8 cellular contexts compared by ENCODE assay signal in the genomic region with DNA sequence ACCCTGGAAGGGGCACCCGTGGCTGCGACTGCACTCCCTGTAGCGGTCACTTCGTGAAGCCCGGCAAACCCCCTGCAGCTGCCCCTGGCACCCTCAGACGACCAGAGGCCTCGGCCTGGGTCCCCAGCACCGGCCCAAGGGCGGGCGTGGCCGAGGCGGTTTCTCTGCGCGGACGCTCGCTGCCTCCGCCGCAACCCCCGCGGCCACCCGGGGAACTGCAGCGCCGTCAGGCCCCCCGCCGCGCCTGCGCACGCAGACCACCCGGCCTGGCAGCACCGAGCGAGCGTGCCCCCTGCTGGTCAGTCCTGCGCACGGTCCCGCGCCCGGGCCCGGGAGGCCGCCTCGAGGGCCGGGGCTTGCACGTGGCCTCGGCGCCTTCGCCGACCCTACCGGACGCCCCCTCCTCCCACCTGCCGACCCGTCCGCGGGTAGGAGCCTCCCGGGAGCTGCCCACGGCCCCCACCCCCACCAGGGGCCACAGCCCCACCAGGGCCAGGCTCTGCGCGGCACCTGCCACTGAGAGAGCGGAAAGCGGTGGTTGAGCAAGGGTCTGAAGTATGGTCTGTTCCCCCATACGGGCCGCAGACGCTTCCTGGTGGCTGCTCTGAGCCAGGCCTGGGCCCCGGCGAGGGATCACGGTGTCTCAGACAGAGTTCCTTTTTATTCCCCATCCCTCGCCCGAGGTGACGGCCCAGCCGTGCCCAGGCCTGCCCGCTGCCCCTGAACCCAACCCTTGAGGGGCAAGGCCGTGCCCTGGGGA. TPM values are rescaled to one million over a fixed set of nuclear protein-coding genes. Genes with fewer than 3 reads are reported as not detected.
DNase-seq lines count a peak whose midpoint lies in the region; ATAC-seq and TF ChIP-seq lines count a peak whose summit lies in the region.

No MANE protein-coding gene starts in this region.

- no peaks in the 10 kb centered on the region for H3K27me3 ChIP-seq in SU-DHL-6 (ENCODE audit: low read length)
- peaks cover 14% of the 10 kb centered on the region for H3K27me3 ChIP-seq in left ventricle myocardium inferior (ENCODE audit: low read depth)
- H3K27me3 ChIP-seq in prostate gland (replicated peaks; ENCODE audit: insufficient read depth), result no peaks in the 10 kb centered on the region
- H3K27me3 ChIP-seq in upper lobe of right lung, result peaks cover 1% of the 10 kb centered on the region

- H3K9ac ChIP-seq in SU-DHL-6 (ENCODE audit: low read length), result peak overlapping the region; percentile 51

- H3K36me3 ChIP-seq in SU-DHL-6 (ENCODE audit: low read length) (no peaks in the 10 kb centered on the region), left ventricle myocardium inferior (no peaks in the 10 kb centered on the region), prostate gland (no peaks in the 10 kb centered on the region), upper lobe of right lung (no peaks in the 10 kb centered on the region)

- H3K27me3 Mint-ChIP-seq in HFFc6 (ENCODE audit: insufficient read depth), result peaks cover 17% of the 10 kb centered on the region
- peaks cover 8% of the 10 kb centered on the region for H3K27me3 Mint-ChIP-seq in activated naive CD8-positive, alpha-beta T cell treated with anti-CD3 and anti-CD28 coated beads, Interleukin-2, amount 50 U/mL, for 24 hours

- H4K20me1 ChIP-seq in SU-DHL-6 (ENCODE audit: low read depth, low read length), result no peaks in the 10 kb centered on the region

- CTCF ChIA-PET in GM10248 (lab: Yijun Ruan, JAX), result interaction anchor here (0.6 to 2.8 kb wide), 18 partner anchors 9 to 157 kb away, joined by 3 to 20 read pairs (median 4); partner anchors contain the start of genes EME2, MRPS34, MSRB1 and NUBP2

- H3K9me3 ChIP-seq in SU-DHL-6 (ENCODE audit: insufficient read depth, low read length) (no peaks in the 10 kb centered on the region), left ventricle myocardium inferior (replicated peaks) (no peaks in the 10 kb centered on the region), prostate gland (no peaks in the 10 kb centered on the region), upper lobe of right lung (no peaks in the 10 kb centered on the region)

- H3K4me3 Mint-ChIP-seq in HFFc6, result no peak overlapping the region; the same call in 1 of the 2 replicates
- no peak overlapping the region for H3K4me3 Mint-ChIP-seq in activated naive CD8-positive, alpha-beta T cell treated with anti-CD3 and anti-CD28 coated beads, Interleukin-2, amount 50 U/mL, for 24 hours

- WGBS in prostate gland, result 12% methylated on average over 44 of the region's 70 CpGs

- H3K4me1 Mint-ChIP-seq in HFFc6 (ENCODE audit: low read depth), result 0 out of 2 replicates have a peak, but pooled peaks cover 5% of the 10 kb centered on the region
- H3K4me1 Mint-ChIP-seq in activated naive CD8-positive, alpha-beta T cell treated with anti-CD3 and anti-CD28 coated beads, Interleukin-2, amount 50 U/mL, for 24 hours, result peaks cover 5% of the 10 kb centered on the region

- peak; percentile 91 for ATAC-seq in activated naive CD8-positive, alpha-beta T cell treated with anti-CD3 and anti-CD28 coated beads, Interleukin-2, amount 50 U/mL, for 24 hours
- peak; percentile 99 for ATAC-seq in upper lobe of right lung

- TF ChIP-seq POLR2A in prostate gland (IDR thresholded peaks at IDR 0.05), result peak; percentile 47

- intact Hi-C loops in left ventricle myocardium inferior (cut with micrococcal nuclease) (loop anchor here (10.0 kb wide), 1 partner anchor 65 kb away; no protein-coding TSS in a partner anchor), prostate gland (cut with DNase I) (loop anchor here (5.0 kb wide), 1 partner anchor 67 kb away; no protein-coding TSS in a partner anchor), upper lobe of right lung (cut with DNase I) (loop anchor here (10.0 kb wide), 1 partner anchor 65 kb away; no protein-coding TSS in a partner anchor)

- POLR2A ChIA-PET in GM10248 (lab: Yijun Ruan, JAX), result no interaction called here

- H3K9me3 Mint-ChIP-seq in HFFc6, result no peaks in the 10 kb centered on the region
- H3K9me3 Mint-ChIP-seq in activated naive CD8-positive, alpha-beta T cell treated with anti-CD3 and anti-CD28 coated beads, Interleukin-2, amount 50 U/mL, for 24 hours, result no peaks in the 10 kb centered on the region

- H3K79me2 ChIP-seq in SU-DHL-6 (ENCODE audit: insufficient read depth, low read length), result no peaks in the 10 kb centered on the region

- TF ChIP-seq CTCF in GM10248 (IDR thresholded peaks at IDR 0.05; ENCODE audit: control extremely low read depth, extremely low read depth, low read depth, missing control alignments), result peak; percentile 96
- peak; percentile 100 for TF ChIP-seq CTCF in HFFc6 (IDR thresholded peaks at IDR 0.05)
- TF ChIP-seq CTCF in SU-DHL-6 (IDR thresholded peaks at IDR 0.05; ENCODE audit: insufficient read depth, low read length, poor library complexity, severe bottlenecking), result peak; percentile 66
- TF ChIP-seq CTCF in left ventricle myocardium inferior (IDR thresholded peaks at IDR 0.05; ENCODE audit: borderline replicate concordance), result peak; percentile 98
- TF ChIP-seq CTCF in prostate gland (IDR thresholded peaks at IDR 0.05), result peak; percentile 99 to 100 (median 100)
- peak; percentile 95 for TF ChIP-seq CTCF in upper lobe of right lung (IDR thresholded peaks at IDR 0.05)

- peak overlapping the region; percentile 70 for H3K4me2 ChIP-seq in SU-DHL-6 (ENCODE audit: low read depth, low read length, poor library complexity, severe bottlenecking)

- H2AFZ ChIP-seq in SU-DHL-6 (ENCODE audit: low read depth, low read length, severe bottlenecking), result peak overlapping the region; percentile 91

- no peaks in the 10 kb centered on the region for H3K9me2 ChIP-seq in SU-DHL-6 (replicated peaks; ENCODE audit: insufficient read depth, low read length)

- H3K4me1 ChIP-seq in left ventricle myocardium inferior, result peaks cover 13% of the 10 kb centered on the region
- no peaks in the 10 kb centered on the region for H3K4me1 ChIP-seq in prostate gland (replicated peaks)
- no peaks in the 10 kb centered on the region for H3K4me1 ChIP-seq in upper lobe of right lung

- no peak overlapping the region for H3K27ac Mint-ChIP-seq in HFFc6
- no peak overlapping the region for H3K27ac Mint-ChIP-seq in activated naive CD8-positive, alpha-beta T cell treated with anti-CD3 and anti-CD28 coated beads, Interleukin-2, amount 50 U/mL, for 24 hours

- DNase-seq in GM10248 (ENCODE audit: extremely low spot score) (peak; percentile 99), HFFc6 (peak; percentile 62), NAMALWA (ENCODE audit: low spot score) (peak; percentile 86), left ventricle myocardium inferior (peak; percentile 93), prostate gland (ENCODE audit: low spot score) (peak; percentile 82), upper lobe of right lung (peak; percentile 95)
- DNase-seq in activated naive CD8-positive, alpha-beta T cell treated with anti-CD3 and anti-CD28 coated beads, Interleukin-2, amount 50 U/mL, for 24 hours, result peak; percentile 97

- no peaks in the 10 kb centered on the region for H3F3A ChIP-seq in SU-DHL-6 (ENCODE audit: insufficient read depth)

- H3K4me3 ChIP-seq in SU-DHL-6 (ENCODE audit: insufficient read depth, low read length, poor library complexity, severe bottlenecking), result peak overlapping the region; percentile 46
- H3K4me3 ChIP-seq in left ventricle myocardium inferior, result peak overlapping the region; percentile 76
- peak overlapping the region; percentile 45 to 50 for H3K4me3 ChIP-seq in prostate gland
- peak overlapping the region; percentile 66 for H3K4me3 ChIP-seq in upper lobe of right lung

- H3K27ac ChIP-seq in SU-DHL-6 (ENCODE audit: low read depth, low read length) (no peak overlapping the region), left ventricle myocardium inferior (replicated peaks) (peak overlapping the region; percentile 85), prostate gland (peak overlapping the region; percentile 43 to 67), upper lobe of right lung (peak overlapping the region; percentile 77)

- no peaks in the 10 kb centered on the region for H3K36me3 Mint-ChIP-seq in HFFc6 (ENCODE audit: low read depth)
- no peaks in the 10 kb centered on the region for H3K36me3 Mint-ChIP-seq in activated naive CD8-positive, alpha-beta T cell treated with anti-CD3 and anti-CD28 coated beads, Interleukin-2, amount 50 U/mL, for 24 hours (ENCODE audit: low read depth)

RNA-seq across cellular contexts. Expression of gene HS3ST6, which starts 11.5 kb away (rescaled TPM):
- total RNA-seq in HFFc6 (2021; fragmentation: NEBNext Ultra II Directional; extraction: Animal tissue kit (Norgen Biotek cat#: 25700)), result not detected
- total RNA-seq in left ventricle myocardium inferior (not detected), prostate gland (under 1 TPM; 0.77 to 0.91 TPM), upper lobe of right lung (not detected)

RNA-seq across cellular contexts. Expression of gene MSRB1, which starts 13.2 kb away (rescaled TPM):
- 10 to 100 TPM; 21.0 to 27.4 (median 22.7) TPM for total RNA-seq in HFFc6 (2021; fragmentation: NEBNext Ultra II Directional; extraction: Animal tissue kit (Norgen Biotek cat#: 25700))
- total RNA-seq in left ventricle myocardium inferior (32.7 TPM), prostate gland (10 to 100 TPM; 11.0 to 12.4 TPM), upper lobe of right lung (28.8 TPM)

RNA-seq across cellular contexts. Expression of gene RPL3L, which starts 24.7 kb away (rescaled TPM):
- total RNA-seq in HFFc6 (2021; fragmentation: NEBNext Ultra II Directional; extraction: Animal tissue kit (Norgen Biotek cat#: 25700)), result not detected
- total RNA-seq in left ventricle myocardium inferior (262 TPM), prostate gland (under 1 TPM; 0.51 to 0.82 TPM), upper lobe of right lung (not detected)

RNA-seq across cellular contexts. Expression of gene NDUFB10, which starts 29.6 kb away (rescaled TPM):
- total RNA-seq in HFFc6 (2021; fragmentation: NEBNext Ultra II Directional; extraction: Animal tissue kit (Norgen Biotek cat#: 25700)), result 100 to 1,000 TPM; 146 to 190 (median 173) TPM
- total RNA-seq in left ventricle myocardium inferior, result 601 TPM
- total RNA-seq in prostate gland, result 100 to 1,000 TPM; 172 to 333 TPM
- 86.7 TPM for total RNA-seq in upper lobe of right lung

RNA-seq across cellular contexts. Expression of gene RPS2, which starts 34.9 kb away (rescaled TPM):
- 1,000 to 10,000 TPM; 2,281 to 2,831 (median 2,477) TPM for total RNA-seq in HFFc6 (2021; fragmentation: NEBNext Ultra II Directional; extraction: Animal tissue kit (Norgen Biotek cat#: 25700))
- total RNA-seq in left ventricle myocardium inferior (753 TPM), prostate gland (1,000 to 10,000 TPM; 2,046 to 2,467 TPM), upper lobe of right lung (1,490 TPM)

Comparison
In these comparisons a context has a peak if more than half of its experiments do, and no peak if none do; other contexts are left out.
1. RNA of gene RPL3L, which starts 24.7 kb away (total RNA-seq): 262 TPM in left ventricle myocardium inferior (single experiment); 0.51 to 0.82 TPM in prostate gland, not detected in HFFc6 and not detected in upper lobe of right lung (single experiment); every median in the first group is over 100 times any median in the second.
2. Peak in every context shown above with its lines, with median percentiles within 50 percentile points of each other: DNase-seq, CTCF ChIP-seq and H3K4me3 ChIP-seq.